ENCODE assay signal across 30 cellular contexts in the genomic region with DNA sequence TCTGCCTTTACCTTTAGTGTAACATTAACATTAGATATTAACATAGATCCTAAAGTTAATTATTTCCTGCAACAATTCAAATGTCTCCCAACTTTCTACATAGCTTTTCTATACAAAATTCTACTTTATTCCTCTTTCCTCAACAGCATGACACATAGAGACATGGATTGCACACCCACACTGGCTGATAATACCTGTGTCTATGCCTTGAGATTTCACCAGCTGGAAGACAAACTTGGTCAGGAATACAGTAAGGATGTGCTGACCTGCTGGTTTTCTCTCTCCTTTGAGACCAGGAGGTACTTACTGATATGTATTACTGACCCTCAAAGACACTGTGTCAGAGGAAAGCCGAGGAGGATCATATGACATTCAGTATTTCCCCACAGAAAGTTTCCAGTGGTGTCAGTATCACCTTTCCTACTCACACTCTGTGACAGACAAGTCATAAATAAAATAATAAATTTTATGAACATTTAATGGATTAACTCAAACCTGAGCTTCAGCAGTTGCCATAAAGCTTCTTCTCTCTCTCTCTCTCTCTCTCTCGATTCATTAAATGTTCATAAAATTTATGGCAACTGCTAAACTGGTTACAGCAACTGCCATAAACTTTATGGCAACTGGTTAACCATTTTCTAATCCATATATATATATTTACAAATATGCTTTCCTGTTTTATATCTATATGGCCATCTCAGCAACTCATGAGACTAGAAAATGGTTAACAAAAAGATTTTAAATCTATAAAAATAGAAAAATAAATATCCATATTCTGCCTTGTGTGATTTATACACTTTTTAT. TPM values are rescaled to one million over a fixed set of nuclear protein-coding genes. Genes with fewer than 3 reads are reported as not detected.
"Had no signal": no experiment of that assay in that cellular context is flagged by ENCODE, and none has a peak within 500 bp of the region (broad histone marks: within the 10 kb centered on the region; RNA-seq: fewer than 3 reads in every experiment).

No MANE protein-coding gene starts in this region.

- DNase-seq: activated CD4-positive, alpha-beta T cell treated with anti-CD3 and anti-CD28 coated beads for 36 hours; activated CD4-positive, CD25-positive, alpha-beta regulatory T cell; activated CD8-positive, alpha-beta memory T cell treated with anti-CD3 and anti-CD28 coated beads, Interleukin-2, amount 10 ng/mL, durations not matched to agents 7 days and 5 days; activated CD8-positive, alpha-beta T cell treated with anti-CD3 and anti-CD28 coated beads, Interleukin-2, amount 10 ng/mL, durations not matched to agents 7 days and 5 days; activated naive CD4-positive, alpha-beta T cell; activated T-cell treated with anti-CD3 and anti-CD28 coated beads, Interleukin-2, amount 50 U/mL, for 48 hours; adrenal gland; cerebellar nuclear complex; cortex of kidney; effector memory CD8-positive, alpha-beta T cell; erythroblast; islet precursor cell; mammary epithelial cell; natural killer cell; posterior cingulate gyrus; right cardiac atrium; spleen; stimulated activated CD4-positive, alpha-beta T cell treated with anti-CD3 and anti-CD28 coated beads, Interleukin-2, amount 100 ng/mL, for 48 hours; stimulated activated naive CD4-positive, alpha-beta T cell treated with Interleukin-2 at 50 U/mL for 16 hours; T-helper 1 cell had no signal

- FAIRE-seq: urothelium cell line had no signal

- H2AFZ ChIP-seq: hepatocyte had no signal

- H3K79me2 ChIP-seq: hepatocyte had no signal

- H3K4me1 Mint-ChIP-seq: activated CD4-positive, alpha-beta T cell treated with anti-CD3 and anti-CD28 coated beads for 36 hours; brain; mesothelial cell of epicardium had no signal

- H3K27me3 ChIP-seq: ascending aorta, cardiac muscle cell, gastroesophageal sphincter, hepatocyte, spleen, tibial nerve had no signal

- ATAC-seq: activated CD4-positive, alpha-beta T cell treated with anti-CD3 and anti-CD28 coated beads for 36 hours; activated CD8-positive, alpha-beta memory T cell treated with anti-CD3 and anti-CD28 coated beads, Interleukin-2, amount 10 ng/mL, durations not matched to agents 7 days and 5 days; activated CD8-positive, alpha-beta T cell treated with anti-CD3 and anti-CD28 coated beads, Interleukin-2, amount 10 ng/mL, durations not matched to agents 7 days and 5 days; activated naive CD4-positive, alpha-beta T cell treated with anti-CD3 and anti-CD28 coated beads, Interleukin-2, amount 50 U/mL, for 72 hours; effector memory CD8-positive, alpha-beta T cell; gastroesophageal sphincter; natural killer cell; right cardiac atrium had no signal

- H3K4me3 Mint-ChIP-seq: activated CD4-positive, alpha-beta T cell treated with anti-CD3 and anti-CD28 coated beads for 36 hours; activated CD8-positive, alpha-beta memory T cell treated with anti-CD3 and anti-CD28 coated beads, Interleukin-2, amount 10 ng/mL, durations not matched to agents 7 days and 5 days; activated CD8-positive, alpha-beta T cell treated with anti-CD3 and anti-CD28 coated beads, Interleukin-2, amount 10 ng/mL, durations not matched to agents 7 days and 5 days; brain; effector memory CD8-positive, alpha-beta T cell; mesothelial cell of epicardium; natural killer cell had no signal

- H3K27ac ChIP-seq: adrenal gland, ascending aorta, cardiac muscle cell, gastroesophageal sphincter, hepatocyte, spleen, tibial nerve had no signal

- H3K9me3 ChIP-seq: adrenal gland, ascending aorta, gastroesophageal sphincter, spleen, tibial nerve had no signal

- H3K27me3 Mint-ChIP-seq: activated CD8-positive, alpha-beta memory T cell treated with anti-CD3 and anti-CD28 coated beads, Interleukin-2, amount 10 ng/mL, durations not matched to agents 7 days and 5 days; brain; effector memory CD8-positive, alpha-beta T cell had no signal

- H3K4me1 ChIP-seq: adrenal gland, ascending aorta, gastroesophageal sphincter, spleen, tibial nerve had no signal

- H3K4me2 ChIP-seq: hepatocyte had no signal

- H3K36me3 ChIP-seq: adrenal gland, ascending aorta, cardiac muscle cell, gastroesophageal sphincter, spleen, tibial nerve had no signal

- H3K4me3 ChIP-seq: adrenal gland, ascending aorta, cardiac muscle cell, gastroesophageal sphincter, hepatocyte, spleen, tibial nerve had no signal

- H3K27ac Mint-ChIP-seq: activated CD4-positive, alpha-beta T cell treated with anti-CD3 and anti-CD28 coated beads for 36 hours; activated CD8-positive, alpha-beta memory T cell treated with anti-CD3 and anti-CD28 coated beads, Interleukin-2, amount 10 ng/mL, durations not matched to agents 7 days and 5 days; activated CD8-positive, alpha-beta T cell treated with anti-CD3 and anti-CD28 coated beads, Interleukin-2, amount 10 ng/mL, durations not matched to agents 7 days and 5 days; activated naive CD4-positive, alpha-beta T cell treated with anti-CD3 and anti-CD28 coated beads, Interleukin-2, amount 50 U/mL, for 72 hours; brain; effector memory CD8-positive, alpha-beta T cell; mesothelial cell of epicardium; natural killer cell had no signal

- H3K9me3 Mint-ChIP-seq: activated naive CD4-positive, alpha-beta T cell treated with anti-CD3 and anti-CD28 coated beads, Interleukin-2, amount 50 U/mL, for 72 hours; effector memory CD8-positive, alpha-beta T cell; natural killer cell had no signal

- H3K36me3 Mint-ChIP-seq: activated naive CD4-positive, alpha-beta T cell treated with anti-CD3 and anti-CD28 coated beads, Interleukin-2, amount 50 U/mL, for 72 hours; brain; mesothelial cell of epicardium had no signal

RNA-seq across cellular contexts. Expression of gene EIF2S3B, which starts 22.7 kb away (rescaled TPM):
- total RNA-seq: ascending aorta, omental fat pad had no signal
- polyA plus RNA-seq: hepatocyte had no signal
